Comparison of ENCODE assay signal across 17 cellular contexts in genomic region chr3:30320392-30320791, GRCh38.
"Had no signal": no experiment of that assay in that cellular context is flagged by ENCODE, and none has a peak within 500 bp of the region (broad histone marks: within the 10 kb centered on the region; RNA-seq: fewer than 3 reads in every experiment).

No MANE protein-coding gene starts in this region.

- H3K9me3 Mint-ChIP-seq: dendritic cell treated with granulocyte-macrophage colony-stimulating factor and Interleukin-4, amounts not matched to agents 40 ng/mL and 50 ng/mL, for 4 days had no signal

- H3K27ac ChIP-seq: cardiac muscle cell, esophagus muscularis mucosa, gastroesophageal sphincter, ovary, psoas muscle, spleen, tibial nerve had no signal

- H3K4me3 Mint-ChIP-seq: activated naive CD8-positive, alpha-beta T cell treated with anti-CD3 and anti-CD28 coated beads, Interleukin-2, amount 10 ng/mL, durations not matched to agents 7 days and 5 days; dendritic cell treated with granulocyte-macrophage colony-stimulating factor and Interleukin-4, amounts not matched to agents 40 ng/mL and 50 ng/mL, for 4 days; immature natural killer cell; memory B cell; naive B cell; T-helper 1 cell treated with Interleukin-12 subunit alpha and Interleukin-12 subunit beta and Interleukin-4 antibody, amounts not matched to agents 30 μg/mL and 1 μg/mL, for 36 hours had no signal

- H3K36me3 Mint-ChIP-seq: immature natural killer cell, naive B cell had no signal

- H3K36me3 ChIP-seq: cardiac muscle cell, esophagus muscularis mucosa, gastroesophageal sphincter, ovary, spleen, tibial nerve had no signal

- H3K27me3 Mint-ChIP-seq: activated naive CD8-positive, alpha-beta T cell treated with anti-CD3 and anti-CD28 coated beads, Interleukin-2, amount 10 ng/mL, durations not matched to agents 7 days and 5 days; dendritic cell treated with granulocyte-macrophage colony-stimulating factor and Interleukin-4, amounts not matched to agents 40 ng/mL and 50 ng/mL, for 4 days; memory B cell; naive B cell had no signal

- H3K4me3 ChIP-seq: cardiac muscle cell, esophagus muscularis mucosa, gastroesophageal sphincter, mucosa of descending colon, ovary, psoas muscle, spleen, tibial nerve had no signal

- H3K4me1 ChIP-seq: psoas muscle had no signal

- DNase-seq: activated CD4-positive, CD25-positive, alpha-beta regulatory T cell treated with anti-CD3 and anti-CD28 coated beads, Interleukin-2, amount 50 U/mL, for 72 hours; activated naive CD8-positive, alpha-beta T cell treated with anti-CD3 and anti-CD28 coated beads, Interleukin-2, amount 10 ng/mL, durations not matched to agents 7 days and 5 days; amygdala; effector CD8-positive, alpha-beta T cell; psoas muscle had no signal

- H3K27ac Mint-ChIP-seq: dendritic cell treated with granulocyte-macrophage colony-stimulating factor and Interleukin-4, amounts not matched to agents 40 ng/mL and 50 ng/mL, for 4 days; immature natural killer cell; T-helper 1 cell treated with Interleukin-12 subunit alpha and Interleukin-12 subunit beta and Interleukin-4 antibody, amounts not matched to agents 30 μg/mL and 1 μg/mL, for 36 hours had no signal

- H3K9me3 ChIP-seq: esophagus muscularis mucosa, mucosa of descending colon, ovary had no signal

- H3K27me3 ChIP-seq: cardiac muscle cell, esophagus muscularis mucosa, gastroesophageal sphincter, ovary, spleen, tibial nerve had no signal
